In the genomic region with DNA sequence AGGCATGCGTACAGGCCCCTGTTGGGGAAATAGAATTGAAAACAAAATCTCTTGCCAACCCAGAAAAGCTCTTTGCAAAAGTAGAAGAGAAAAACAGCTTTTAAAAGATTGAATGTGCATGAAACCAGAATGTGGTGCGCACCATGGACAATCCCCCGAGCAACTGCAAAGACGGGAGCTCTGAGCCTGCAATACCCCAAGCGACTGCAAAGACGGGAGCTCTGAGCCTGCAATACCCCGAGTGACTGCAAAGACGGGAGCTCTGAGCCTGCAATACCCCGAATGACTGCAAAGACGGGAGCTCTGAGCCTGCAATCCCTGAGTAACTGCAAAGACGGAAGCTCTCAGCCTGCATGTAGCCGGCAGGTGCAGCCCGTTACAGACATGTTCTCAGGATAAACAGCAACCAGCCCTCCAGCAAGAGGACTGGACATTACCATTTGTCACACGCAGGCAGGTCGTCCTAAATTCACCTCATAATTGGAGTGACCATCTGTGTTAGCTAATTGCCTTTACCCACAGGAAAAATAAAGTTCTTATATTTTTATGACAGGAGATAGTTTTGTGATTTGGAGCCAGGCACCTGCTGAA, we compare ENCODE assay signal across 18 cellular contexts. TPM values are rescaled to one million over a fixed set of nuclear protein-coding genes. Genes with fewer than 3 reads are reported as not detected.
DNase-seq lines count a peak whose midpoint lies in the region; ATAC-seq and TF ChIP-seq lines count a peak whose summit lies in the region.
"Had no signal": no experiment of that assay in that cellular context is flagged by ENCODE, and none has a peak within 500 bp of the region (broad histone marks: within the 10 kb centered on the region; RNA-seq: fewer than 3 reads in every experiment).

No MANE protein-coding gene starts in this region.

- H3K9me3 Mint-ChIP-seq in chondrocyte (ENCODE audit: low read depth) (no peaks in the 10 kb centered on the region), neural crest cell (no peaks in the 10 kb centered on the region)
- no peaks in the 10 kb centered on the region for H3K9me3 Mint-ChIP-seq in T-helper 2 cell treated with Interferon-gamma antibody and Interleukin-4, amounts not matched to agents 5 μg/mL and 100 μg/mL, for 36 hours
- H3K9me3 Mint-ChIP-seq: stimulated activated effector memory CD8-positive, alpha-beta T cell treated with anti-CD3 and anti-CD28 coated beads, Interleukin-12 subunit alpha, Interleukin-12 subunit beta, amount 100 ng/mL, for 72 hours had no signal

- TF ChIP-seq CTCF in chondrocyte (IDR thresholded peaks at IDR 0.05) (no peak), neural crest cell (conservative IDR thresholded peaks at IDR 0.05) (no peak)

- no peak for ATAC-seq in GM21390 (IDR thresholded peaks at IDR 0.05; ENCODE audit: unreplicated experiment)
- ATAC-seq: activated CD4-positive, alpha-beta T cell treated with anti-CD3 and anti-CD28 coated beads for 36 hours; Panc1; stimulated activated effector memory CD8-positive, alpha-beta T cell treated with anti-CD3 and anti-CD28 coated beads, Interleukin-12 subunit alpha, Interleukin-12 subunit beta, amount 100 ng/mL, for 72 hours had no signal

- H3K4me1 Mint-ChIP-seq in chondrocyte (ENCODE audit: low read depth), result peaks cover 8% of the 10 kb centered on the region
- H3K4me1 Mint-ChIP-seq in neural crest cell, result peaks cover 67% of the 10 kb centered on the region
- peaks cover 16% of the 10 kb centered on the region for H3K4me1 Mint-ChIP-seq in T-helper 2 cell treated with Interferon-gamma antibody and Interleukin-4, amounts not matched to agents 5 μg/mL and 100 μg/mL, for 36 hours (ENCODE audit: low read depth)

- H3K36me3 Mint-ChIP-seq in chondrocyte (ENCODE audit: low read depth) (no peaks in the 10 kb centered on the region), neural crest cell (ENCODE audit: low read depth) (peaks cover 5% of the 10 kb centered on the region)
- peaks cover under 1% of the 10 kb centered on the region for H3K36me3 Mint-ChIP-seq in T-helper 2 cell treated with Interferon-gamma antibody and Interleukin-4, amounts not matched to agents 5 μg/mL and 100 μg/mL, for 36 hours (ENCODE audit: low read depth)

- H3K4me3 Mint-ChIP-seq in chondrocyte (ENCODE audit: unreplicated experiment), result no peak overlapping the region
- peak overlapping the region; percentile 84 for H3K4me3 Mint-ChIP-seq in neural crest cell
- H3K4me3 Mint-ChIP-seq in T-helper 2 cell treated with Interferon-gamma antibody and Interleukin-4, amounts not matched to agents 5 μg/mL and 100 μg/mL, for 36 hours, result no peak overlapping the region
- H3K4me3 Mint-ChIP-seq: activated CD4-positive, alpha-beta T cell treated with anti-CD3 and anti-CD28 coated beads for 36 hours; stimulated activated effector memory CD8-positive, alpha-beta T cell treated with anti-CD3 and anti-CD28 coated beads, Interleukin-12 subunit alpha, Interleukin-12 subunit beta, amount 100 ng/mL, for 72 hours had no signal

- H3K27me3 Mint-ChIP-seq in chondrocyte (ENCODE audit: low read depth) (no peaks in the 10 kb centered on the region), neural crest cell (ENCODE audit: low read depth) (no peaks in the 10 kb centered on the region)
- H3K27me3 Mint-ChIP-seq in T-helper 2 cell treated with Interferon-gamma antibody and Interleukin-4, amounts not matched to agents 5 μg/mL and 100 μg/mL, for 36 hours (ENCODE audit: low read depth), result no peaks in the 10 kb centered on the region
- H3K27me3 Mint-ChIP-seq: activated CD4-positive, alpha-beta T cell treated with anti-CD3 and anti-CD28 coated beads for 36 hours had no signal

- DNase-seq in GF-D8 (lab: John Stamatoyannopoulos, UW) (peak; percentile 24), NCI-H146 treated with DMSO at 0.1 percent for 48 hours (lab: John Stamatoyannopoulos, UW; ENCODE audit: unreplicated experiment) (peak; percentile 50), chondrocyte (ENCODE audit: low spot score) (peak; percentile 44), neural crest cell (ENCODE audit: low read depth, low spot score) (no peak), SIG-M5 (lab: John Stamatoyannopoulos, UW) (no peak), NCI-H1048 (lab: John Stamatoyannopoulos, UW) (no peak)
- DNase-seq in T-helper 2 cell treated with Interferon-gamma antibody and Interleukin-4, amounts not matched to agents 5 μg/mL and 100 μg/mL, for 36 hours (ENCODE audit: low spot score), result no peak
- DNase-seq: activated CD4-positive, alpha-beta T cell treated with anti-CD3 and anti-CD28 coated beads for 36 hours; amniotic stem cell; DMS153; effector CD4-positive, alpha-beta T cell; KBM-7; NCI-H2029 treated with DMSO at 0.1 percent for 48 hours; stimulated activated CD4-positive, alpha-beta T cell treated with anti-CD3 and anti-CD28 coated beads, Interleukin-4, amount 100 ng/mL, for 24 hours had no signal

- H3K27ac Mint-ChIP-seq in chondrocyte (ENCODE audit: unreplicated experiment), result no peak overlapping the region
- H3K27ac Mint-ChIP-seq in neural crest cell (ENCODE audit: unreplicated experiment), result peak overlapping the region; percentile 62
- H3K27ac Mint-ChIP-seq in T-helper 2 cell treated with Interferon-gamma antibody and Interleukin-4, amounts not matched to agents 5 μg/mL and 100 μg/mL, for 36 hours, result no peak overlapping the region
- H3K27ac Mint-ChIP-seq: activated CD4-positive, alpha-beta T cell treated with anti-CD3 and anti-CD28 coated beads for 36 hours had no signal

RNA-seq across cellular contexts. Expression of a gene that starts 6.2 kb away (rescaled TPM):
- total RNA-seq in chondrocyte (4.3 to 6.5 TPM (median 6.0 TPM) in 3 replicates), neural crest cell (13.3 and 16.5 TPM in 2 replicates)

RNA-seq across cellular contexts. Expression of a gene that starts 16.7 kb away (rescaled TPM):
- 59.5 to 65.8 TPM (median 63.4 TPM) in 3 replicates for total RNA-seq in chondrocyte
- total RNA-seq in neural crest cell, result 212 and 224 TPM in 2 replicates

RNA-seq across cellular contexts. Expression of a gene that starts 43.9 kb away (rescaled TPM):
- total RNA-seq in chondrocyte (1.4 to 1.9 TPM (median 1.8 TPM) in 3 replicates), neural crest cell (24.4 and 26.3 TPM in 2 replicates)
- total RNA-seq: activated CD4-positive, alpha-beta T cell treated with anti-CD3 and anti-CD28 coated beads for 36 hours; T-helper 1 cell treated with Interleukin-12 subunit alpha and Interleukin-12 subunit beta and Interleukin-4 antibody, amounts not matched to agents 30 ng/mL and 1 ng/mL, for 36 hours had no signal

Comparison
In these comparisons a context has a peak if more than half of its experiments do, and no peak if none do; other contexts are left out.
1. DNase-seq: peak in GF-D8 (single experiment), NCI-H146 treated with DMSO at 0.1 percent for 48 hours (single experiment) and chondrocyte (single experiment); none in neural crest cell (single experiment), SIG-M5 (single experiment), T-helper 2 cell treated with Interferon-gamma antibody and Interleukin-4, amounts not matched to agents 5 μg/mL and 100 μg/mL, for 36 hours (single experiment) and NCI-H1048 (single experiment).